Comparison of ENCODE assay signal across 9 cellular contexts in genomic region chr6:2196079-2196679, GRCh38. TPM values are rescaled to one million over a fixed set of nuclear protein-coding genes. Genes with fewer than 3 reads are reported as not detected.
DNase-seq lines count a peak whose midpoint lies in the region; ATAC-seq and TF ChIP-seq lines count a peak whose summit lies in the region.
"Had no signal": no experiment of that assay in that cellular context is flagged by ENCODE, and none has a peak within 500 bp of the region (broad histone marks: within the 10 kb centered on the region; RNA-seq: fewer than 3 reads in every experiment).

No MANE protein-coding gene starts in this region.

- TF ChIP-seq EP300 in transverse colon (IDR thresholded peaks at IDR 0.05; ENCODE audit: low read depth): no peak

- POLR2A ChIA-PET in IMR-90 (lab: Charles Lee; ENCODE audit: unreplicated experiment): no interaction called here

- no peak overlapping the region for H4K8ac ChIP-seq in IMR-90 (ENCODE audit: low read depth in 2 of 2, low read length in 2 of 2)

- H2BK120ac ChIP-seq in IMR-90 (ENCODE audit: low read depth, low read length): no peak overlapping the region

- no peak for TF ChIP-seq POLR2A in IMR-90 (IDR thresholded peaks at IDR 0.05; ENCODE audit: low read depth, low read length)
- no peak for TF ChIP-seq POLR2A in transverse colon (IDR thresholded peaks at IDR 0.05)

- no peak overlapping the region for H3K9ac ChIP-seq in IMR-90 (ENCODE audit: low read depth, low read length)

- no peak overlapping the region for H4K91ac ChIP-seq in IMR-90 (ENCODE audit: insufficient read depth, low read depth, low read length)

- H2BK15ac ChIP-seq in IMR-90 (ENCODE audit: low read depth, low read length): no peak overlapping the region

- H3K4me3 Mint-ChIP-seq in natural killer cell: no peak overlapping the region
- H3K4me3 Mint-ChIP-seq in natural killer cell treated with Interleukin-12 subunit alpha and Interleukin-12 subunit beta and Interleukin-15 and Interleukin-18, amount 100 ng/mL, for 72 hours: no peak overlapping the region

- H2AK9ac ChIP-seq in IMR-90 (replicated peaks; ENCODE audit: low read depth, low read length, poor library complexity): no peak overlapping the region

- no peak overlapping the region for H3K23ac ChIP-seq in IMR-90 (ENCODE audit: low read depth, low read length)

- no peaks in the 10 kb centered on the region for H3K9me3 Mint-ChIP-seq in natural killer cell
- H3K9me3 Mint-ChIP-seq in natural killer cell treated with Interleukin-12 subunit alpha and Interleukin-12 subunit beta and Interleukin-15 and Interleukin-18, amount 100 ng/mL, for 72 hours: no peaks in the 10 kb centered on the region

- no peak overlapping the region for H3K4ac ChIP-seq in IMR-90 (ENCODE audit: low read depth, low read length)

- no peak overlapping the region for H3K4me2 ChIP-seq in IMR-90 (ENCODE audit: low read depth, low read length)

- dilution Hi-C loops in IMR-90 (cut with HindIII; ENCODE audit: low sequenced_read_pairs, unreplicated experiment): no loop called here

- H3K9me1 ChIP-seq in IMR-90 (ENCODE audit: insufficient read depth, low read length): peaks cover 8% of the 10 kb centered on the region; the same call in 1 of the 2 replicates

- in situ Hi-C loops in IMR-90 (cut with MboI; ENCODE audit: low sequenced_read_pairs) (no loop called here), transverse colon (cut with MboI; ENCODE audit: low pct_ligation_motif_present in 1 of 4, low pct_unique_long_range_greater_than_20kb in 1 of 4, low sequenced_read_pairs in 3 of 4) (loop anchor here in 2 of 4 donors (10.0 to 25.0 kb wide), 2 partner anchors 441 to 601 kb away; no protein-coding TSS in a partner anchor)

- no peaks in the 10 kb centered on the region for H3K27me3 Mint-ChIP-seq in natural killer cell (ENCODE audit: low read depth in 2 of 2)
- no peaks in the 10 kb centered on the region for H3K27me3 Mint-ChIP-seq in natural killer cell treated with Interleukin-12 subunit alpha and Interleukin-12 subunit beta and Interleukin-15 and Interleukin-18, amount 100 ng/mL, for 72 hours

- no peaks in the 10 kb centered on the region for H3K9me3 ChIP-seq in IMR-90 (ENCODE audit: control insufficient read depth, insufficient read depth, low read length)
- no peaks in the 10 kb centered on the region for H3K9me3 ChIP-seq in transverse colon

- H3K4me1 ChIP-seq in IMR-90 (ENCODE audit: control insufficient read depth, insufficient read depth, low read length) (peaks cover 8% of the 10 kb centered on the region; the same call in 1 of the 2 replicates), transverse colon (peaks cover 0 to 15% (median 4%) of the 10 kb centered on the region in 4 donors)

- H3K4me3 ChIP-seq in IMR-90 (ENCODE audit: insufficient read depth, low read depth, low read length) (no peak overlapping the region), cardiac fibroblast (replicated peaks in 1 of 2; ENCODE audit: low read depth in 2 of 2, low read length in 2 of 2) (no peak overlapping the region), transverse colon (no peak overlapping the region)

- intact Hi-C loops in natural killer cell (cut with micrococcal nuclease) (loop anchor here (1.0 to 5.0 kb wide), 4 partner anchors 92 to 600 kb away; no protein-coding TSS in a partner anchor), IMR-90 (cut with micrococcal nuclease) (loop anchor here (1.0 to 2.0 kb wide), 5 partner anchors 92 to 599 kb away; no protein-coding TSS in a partner anchor), transverse colon (cut with DNase I; ENCODE audit: low total_unique reads) (no loop called here)

- peaks cover 0 to 11% of the 10 kb centered on the region in 2 experiments; a peak in 2 of 4 replicates for H3K79me1 ChIP-seq in IMR-90 (ENCODE audit: low read depth in 1 of 2, low read length in 2 of 2)

- CTCF ChIA-PET in IMR-90 (lab: Yijun Ruan, JAX): interaction anchor here (0.6 to 1.2 kb wide), 2 partner anchors 25 to 253 kb away, joined by 3 read pairs; no protein-coding TSS in a partner anchor

- peak; percentile 81 for TF ChIP-seq RAD21 in IMR-90 (IDR thresholded peaks at IDR 0.05; ENCODE audit: low read length)

- no CpG with 5 or more reads among the region's 1 CpG for WGBS in IMR-90 (ENCODE audit: extremely low coverage in 2 of 2, insufficient read length in 1 of 2), 2 experiments
- 0 to 17% methylated on average over 1 of the region's 1 CpG for WGBS in transverse colon (ENCODE audit: low coverage in 1 of 2), 2 donors

- no peaks in the 10 kb centered on the region for H3K4me1 Mint-ChIP-seq in natural killer cell
- H3K4me1 Mint-ChIP-seq in natural killer cell treated with Interleukin-12 subunit alpha and Interleukin-12 subunit beta and Interleukin-15 and Interleukin-18, amount 100 ng/mL, for 72 hours (ENCODE audit: low read depth in 2 of 2): peaks cover 0 to 2% of the 10 kb centered on the region in 2 donors

- no peak overlapping the region for H3K18ac ChIP-seq in IMR-90 (ENCODE audit: low read depth, low read length)

- no peak overlapping the region for H3K56ac ChIP-seq in IMR-90 (ENCODE audit: extremely low read depth, insufficient read depth, low read length)

- no peak overlapping the region for H2AK5ac ChIP-seq in IMR-90 (ENCODE audit: low read depth, low read length)

- DNase-seq in natural killer cell: no peak
- DNase-seq in natural killer cell treated with Interleukin-12 subunit alpha and Interleukin-12 subunit beta and Interleukin-15 and Interleukin-18, amount 100 ng/mL, for 72 hours (ENCODE audit: low spot score): no peak
- DNase-seq in IMR-90: peak; percentile 61
- peak; percentile 49 for DNase-seq in OCI-M2 (lab: John Stamatoyannopoulos, UW; ENCODE audit: unreplicated experiment)
- DNase-seq in cardiac fibroblast (ENCODE audit: low read depth in 2 of 2): peak; percentile 74 to 78
- peak; percentile 54 for DNase-seq in kidney tubule cell (ENCODE audit: low spot score)
- peak; percentile 21 for DNase-seq in transverse colon
- DNase-seq in islet precursor cell: no peak

- H2BK20ac ChIP-seq in IMR-90 (ENCODE audit: low read depth, low read length): no peak overlapping the region

- no peaks in the 10 kb centered on the region for H3K36me3 Mint-ChIP-seq in natural killer cell
- no peaks in the 10 kb centered on the region for H3K36me3 Mint-ChIP-seq in natural killer cell treated with Interleukin-12 subunit alpha and Interleukin-12 subunit beta and Interleukin-15 and Interleukin-18, amount 100 ng/mL, for 72 hours

- no peak overlapping the region for H3K27ac Mint-ChIP-seq in natural killer cell
- H3K27ac Mint-ChIP-seq in natural killer cell treated with Interleukin-12 subunit alpha and Interleukin-12 subunit beta and Interleukin-15 and Interleukin-18, amount 100 ng/mL, for 72 hours: no peak overlapping the region

- no peak overlapping the region for H4K5ac ChIP-seq in IMR-90 (ENCODE audit: low read depth, low read length)

- H3K14ac ChIP-seq in IMR-90 (replicated peaks; ENCODE audit: low read depth, low read length): no peak overlapping the region

- no peak overlapping the region for H2BK5ac ChIP-seq in IMR-90 (ENCODE audit: low read depth, low read length, poor library complexity, severe bottlenecking)

- TF ChIP-seq CTCF in natural killer cell (IDR thresholded peaks at IDR 0.05) (peak; percentile 87), IMR-90 (conservative IDR thresholded peaks at IDR 0.05; ENCODE audit: low read depth, low read length) (peak; percentile 72), cardiac fibroblast (IDR thresholded peaks at IDR 0.05; ENCODE audit: low read depth, low read length) (peak; percentile 69), transverse colon (IDR thresholded peaks at IDR 0.05) (peak; percentile 71 to 80 (median 76))

- H3K27ac ChIP-seq in IMR-90 (ENCODE audit: insufficient read depth, low read length) (no peak overlapping the region), transverse colon (no peak overlapping the region)
- H3K27ac ChIP-seq: epithelial cell of prostate had no signal

- no peaks in the 10 kb centered on the region for H3K27me3 ChIP-seq in IMR-90 (ENCODE audit: control insufficient read depth, insufficient read depth, low read length)
- no peaks in the 10 kb centered on the region for H3K27me3 ChIP-seq in transverse colon

- no peaks in the 10 kb centered on the region for H4K20me1 ChIP-seq in IMR-90 (ENCODE audit: insufficient read depth, low read length)

- ATAC-seq in natural killer cell (peak; percentile 73 to 82 (median 78)), IMR-90 (ENCODE audit: low read depth) (peak; percentile 84)
- ATAC-seq in natural killer cell treated with Interleukin-12 subunit alpha and Interleukin-12 subunit beta and Interleukin-15 and Interleukin-18, amount 100 ng/mL, for 72 hours: no peak

- BruUV-seq in IMR-90 (replicated peaks; lab: Mats Ljungman, UMichigan): no TSS peak

- H3K36me3 ChIP-seq in IMR-90 (ENCODE audit: control insufficient read depth, insufficient read depth, low read length) (no peaks in the 10 kb centered on the region), transverse colon (no peaks in the 10 kb centered on the region)

- H2AFZ ChIP-seq in IMR-90 (replicated peaks; ENCODE audit: low read length, poor library complexity): no peak overlapping the region

TF ChIP-seq in IMR-90, 13 proteins besides CTCF, POLR2A, EP300 and RAD21:
- TF ChIP-seq CEBPB (IDR thresholded peaks at IDR 0.05; ENCODE audit: low read depth, low read length): no peak
- no peak for TF ChIP-seq CHD1 (IDR thresholded peaks at IDR 0.05; ENCODE audit: low read depth, low read length)
- TF ChIP-seq SMC3 (IDR thresholded peaks at IDR 0.05; ENCODE audit: low read depth, low read length): peak; percentile 90

RNA-seq across cellular contexts. Expression of gene GMDS, which starts 49.2 kb away (rescaled TPM):
- total RNA-seq in natural killer cell (10 to 100 TPM; 23.6 to 31.0 (median 26.4) TPM), IMR-90 (2012; rRNA removed) (7.3 and 9.4 TPM in 2 replicates), transverse colon (100 to 1,000 TPM in 2 of 4 donors, 10 to 100 TPM in 2; 66.2 to 546 (median 102) TPM)
- 10 to 100 TPM; 23.7 to 39.4 TPM for total RNA-seq in natural killer cell treated with Interleukin-12 subunit alpha and Interleukin-12 subunit beta and Interleukin-15 and Interleukin-18, amount 100 ng/mL, for 72 hours
- 15.0 and 21.9 TPM in 2 replicates for polyA plus RNA-seq in IMR-90 (2012; rRNA removed)
- 19.5 and 21.7 TPM in 2 replicates for polyA plus RNA-seq in IMR-90 (2012; cell fraction: cytosol; rRNA removed)
- polyA plus RNA-seq in IMR-90 (2012; cell fraction: nucleus; rRNA removed; ENCODE audit: low replicate concordance): 7.8 and 10.9 TPM in 2 replicates

Comparison
In these comparisons a context has a peak if more than half of its experiments do, and no peak if none do; other contexts are left out.
1. ATAC-seq: peak in natural killer cell (3 of 3) and IMR-90 (single experiment); none in natural killer cell treated with Interleukin-12 subunit alpha and Interleukin-12 subunit beta and Interleukin-15 and Interleukin-18, amount 100 ng/mL, for 72 hours (0 of 2).
2. DNase-seq: peak in IMR-90 (single experiment), OCI-M2 (single experiment), cardiac fibroblast (2 of 2), kidney tubule cell (single experiment) and transverse colon (single experiment); none in natural killer cell (single experiment), natural killer cell treated with Interleukin-12 subunit alpha and Interleukin-12 subunit beta and Interleukin-15 and Interleukin-18, amount 100 ng/mL, for 72 hours (single experiment) and islet precursor cell (single experiment).
3. Peak in every context shown above with its lines, with median percentiles within 50 percentile points of each other: CTCF ChIP-seq.